ENCODE assay signal across 8 cellular contexts in the genomic region with DNA sequence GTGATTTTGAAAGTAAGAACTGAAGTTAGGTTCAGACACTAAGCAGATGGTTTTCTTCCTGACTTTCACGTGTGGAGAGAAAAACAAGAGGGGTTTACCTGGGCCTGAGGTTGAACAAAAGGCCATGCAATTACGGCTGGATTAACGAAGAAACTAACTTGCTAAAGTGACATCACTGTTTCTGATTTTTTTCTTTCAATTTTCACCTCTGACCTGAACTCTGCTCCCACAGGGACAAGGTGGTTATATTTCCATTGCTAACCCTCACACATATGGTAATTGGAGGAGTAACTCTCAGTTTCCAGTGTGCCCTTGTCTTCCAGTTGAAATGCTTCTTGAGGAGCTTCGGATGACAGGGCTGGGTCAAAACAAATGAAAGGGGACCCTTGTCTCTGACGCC. TPM values are rescaled to one million over a fixed set of nuclear protein-coding genes. Genes with fewer than 3 reads are reported as not detected.
DNase-seq lines count a peak whose midpoint lies in the region; ATAC-seq and TF ChIP-seq lines count a peak whose summit lies in the region.

No MANE protein-coding gene starts in this region.

- H3K36me3 Mint-ChIP-seq in activated CD4-positive, alpha-beta T cell treated with anti-CD3 and anti-CD28 coated beads, Interleukin-2, amount 10 ng/mL, durations not matched to agents 7 days and 5 days (ENCODE audit: low read depth) = peaks cover 65% of the 10 kb centered on the region
- peaks cover 27% of the 10 kb centered on the region for H3K36me3 Mint-ChIP-seq in activated CD4-positive, alpha-beta memory T cell treated with anti-CD3 and anti-CD28 coated beads for 36 hours

- 42 to 61% methylated on average over 3 of the region's 5 CpGs for WGBS in gastroesophageal sphincter (ENCODE audit: low coverage in 1 of 2), 2 donors
- 62 to 81% (median 66%) methylated on average over 5 of the region's 5 CpGs for WGBS in stomach, 5 donors

- TF ChIP-seq POLR2A in gastroesophageal sphincter (IDR thresholded peaks at IDR 0.05) (no peak), stomach (IDR thresholded peaks at IDR 0.05) (no peak)

- TF ChIP-seq EP300 in gastroesophageal sphincter (IDR thresholded peaks at IDR 0.05) = no peak
- TF ChIP-seq EP300 in stomach (IDR thresholded peaks at IDR 0.05) = no peak

- POLR2A ChIA-PET in activated CD4-positive, alpha-beta T cell treated with anti-CD3 and anti-CD28 coated beads, Interleukin-2, amount 10 ng/mL, durations not matched to agents 7 days and 5 days (lab: Charles Lee) = no interaction called here
- POLR2A ChIA-PET in activated CD4-positive, alpha-beta memory T cell treated with anti-CD3 and anti-CD28 coated beads for 36 hours (lab: Charles Lee) = interaction anchor here (0.9 to 2.6 kb wide), 9 partner anchors 8 to 38 kb away, joined by 3 to 14 read pairs (median 5); a partner anchor contains a TSS

- peak overlapping the region; percentile 85 for H3K27ac Mint-ChIP-seq in activated CD4-positive, alpha-beta T cell treated with anti-CD3 and anti-CD28 coated beads, Interleukin-2, amount 10 ng/mL, durations not matched to agents 7 days and 5 days
- peak overlapping the region; percentile 96 for H3K27ac Mint-ChIP-seq in activated CD4-positive, alpha-beta memory T cell treated with anti-CD3 and anti-CD28 coated beads for 36 hours

- H3K4me3 ChIP-seq in gastroesophageal sphincter (no peak overlapping the region), stomach (no peak overlapping the region)

- no peak for DNase-seq in activated CD4-positive, alpha-beta T cell treated with anti-CD3 and anti-CD28 coated beads, Interleukin-2, amount 10 ng/mL, durations not matched to agents 7 days and 5 days
- DNase-seq in activated CD4-positive, alpha-beta T cell treated with anti-CD3 and anti-CD28 coated beads for 48 hours = no peak
- DNase-seq in activated CD4-positive, alpha-beta memory T cell treated with anti-CD3 and anti-CD28 coated beads for 36 hours = no peak
- DNase-seq in stomach (no peak), pons (ENCODE audit: low spot score) (no peak), NCI-H226 (no peak)
- no peak for DNase-seq in activated CD4-positive, CD25-positive, alpha-beta regulatory T cell (lab: John Stamatoyannopoulos, UW)

- H3K27me3 ChIP-seq in gastroesophageal sphincter (no peaks in the 10 kb centered on the region), stomach (no peaks in the 10 kb centered on the region)

- H3K4me1 Mint-ChIP-seq in activated CD4-positive, alpha-beta T cell treated with anti-CD3 and anti-CD28 coated beads, Interleukin-2, amount 10 ng/mL, durations not matched to agents 7 days and 5 days = peaks cover 72% of the 10 kb centered on the region
- H3K4me1 Mint-ChIP-seq in activated CD4-positive, alpha-beta memory T cell treated with anti-CD3 and anti-CD28 coated beads for 36 hours (ENCODE audit: low read depth) = peaks cover 79% of the 10 kb centered on the region

- peak overlapping the region; percentile 46 for H3K4me3 Mint-ChIP-seq in activated CD4-positive, alpha-beta T cell treated with anti-CD3 and anti-CD28 coated beads, Interleukin-2, amount 10 ng/mL, durations not matched to agents 7 days and 5 days
- H3K4me3 Mint-ChIP-seq in activated CD4-positive, alpha-beta memory T cell treated with anti-CD3 and anti-CD28 coated beads for 36 hours = peak overlapping the region; percentile 33

- CTCF ChIA-PET in activated CD4-positive, alpha-beta T cell treated with anti-CD3 and anti-CD28 coated beads, Interleukin-2, amount 10 ng/mL, durations not matched to agents 7 days and 5 days (lab: Charles Lee) = interaction anchor here (0.6 to 3.3 kb wide), 6 partner anchors 11 to 109 kb away, joined by 3 to 15 read pairs (median 6); no protein-coding TSS in a partner anchor
- CTCF ChIA-PET in activated CD4-positive, alpha-beta memory T cell treated with anti-CD3 and anti-CD28 coated beads for 36 hours (lab: Charles Lee) = interaction anchor here (1.2 to 2.1 kb wide), 2 partner anchors 8 to 18 kb away, joined by 3 to 9 read pairs; no protein-coding TSS in a partner anchor

- H3K4me1 ChIP-seq in gastroesophageal sphincter (peaks cover 5 to 73% (median 20%) of the 10 kb centered on the region in 3 donors), stomach (peaks cover 4 to 56% (median 33%) of the 10 kb centered on the region in 4 donors)

- ATAC-seq in gastroesophageal sphincter = no peak

- H3K36me3 ChIP-seq in gastroesophageal sphincter = no peaks in the 10 kb centered on the region
- no peaks in the 10 kb centered on the region for H3K36me3 ChIP-seq in stomach

- intact Hi-C loops in activated CD4-positive, alpha-beta memory T cell treated with anti-CD3 and anti-CD28 coated beads for 36 hours (cut with micrococcal nuclease) = no loop called here
- intact Hi-C loops in stomach (cut with DNase I; ENCODE audit: low total_unique reads) = no loop called here

- H3K27ac ChIP-seq in gastroesophageal sphincter (peak overlapping the region; percentile 60 to 81 (median 78)), stomach (peak overlapping the region in 4 of 5 donors; percentile 63 to 79 (median 70))

- TF ChIP-seq CTCF in gastroesophageal sphincter (IDR thresholded peaks at IDR 0.05) (no peak), stomach (IDR thresholded peaks at IDR 0.05) (no peak)

- no peaks in the 10 kb centered on the region for H3K9me3 Mint-ChIP-seq in activated CD4-positive, alpha-beta T cell treated with anti-CD3 and anti-CD28 coated beads, Interleukin-2, amount 10 ng/mL, durations not matched to agents 7 days and 5 days
- no peaks in the 10 kb centered on the region for H3K9me3 Mint-ChIP-seq in activated CD4-positive, alpha-beta memory T cell treated with anti-CD3 and anti-CD28 coated beads for 36 hours

- H3K9me3 ChIP-seq in gastroesophageal sphincter (no peaks in the 10 kb centered on the region), stomach (peaks cover 0 to 5% (median 0%) of the 10 kb centered on the region in 4 donors)

- no peaks in the 10 kb centered on the region for H3K27me3 Mint-ChIP-seq in activated CD4-positive, alpha-beta T cell treated with anti-CD3 and anti-CD28 coated beads, Interleukin-2, amount 10 ng/mL, durations not matched to agents 7 days and 5 days
- H3K27me3 Mint-ChIP-seq in activated CD4-positive, alpha-beta memory T cell treated with anti-CD3 and anti-CD28 coated beads for 36 hours = no peaks in the 10 kb centered on the region

RNA-seq across cellular contexts. Expression of a gene that starts 38.0 kb away (rescaled TPM):
- total RNA-seq in activated CD4-positive, alpha-beta T cell treated with anti-CD3 and anti-CD28 coated beads, Interleukin-2, amount 10 ng/mL, durations not matched to agents 7 days and 5 days = 100 to 1,000 TPM; 617 to 728 TPM
- 100 to 1,000 TPM; 494 to 502 TPM for total RNA-seq in activated CD4-positive, alpha-beta memory T cell treated with anti-CD3 and anti-CD28 coated beads for 36 hours
- total RNA-seq in gastroesophageal sphincter = 100 to 1,000 TPM; 191 to 355 (median 269) TPM
- 10 to 100 TPM; 60.3 to 90.2 (median 82.1) TPM for total RNA-seq in stomach
- polyA plus RNA-seq in stomach = 10 to 100 TPM; 50.0 to 86.9 (median 60.0) TPM
